ENCODE assay signal across 8 cellular contexts in the genomic region with DNA sequence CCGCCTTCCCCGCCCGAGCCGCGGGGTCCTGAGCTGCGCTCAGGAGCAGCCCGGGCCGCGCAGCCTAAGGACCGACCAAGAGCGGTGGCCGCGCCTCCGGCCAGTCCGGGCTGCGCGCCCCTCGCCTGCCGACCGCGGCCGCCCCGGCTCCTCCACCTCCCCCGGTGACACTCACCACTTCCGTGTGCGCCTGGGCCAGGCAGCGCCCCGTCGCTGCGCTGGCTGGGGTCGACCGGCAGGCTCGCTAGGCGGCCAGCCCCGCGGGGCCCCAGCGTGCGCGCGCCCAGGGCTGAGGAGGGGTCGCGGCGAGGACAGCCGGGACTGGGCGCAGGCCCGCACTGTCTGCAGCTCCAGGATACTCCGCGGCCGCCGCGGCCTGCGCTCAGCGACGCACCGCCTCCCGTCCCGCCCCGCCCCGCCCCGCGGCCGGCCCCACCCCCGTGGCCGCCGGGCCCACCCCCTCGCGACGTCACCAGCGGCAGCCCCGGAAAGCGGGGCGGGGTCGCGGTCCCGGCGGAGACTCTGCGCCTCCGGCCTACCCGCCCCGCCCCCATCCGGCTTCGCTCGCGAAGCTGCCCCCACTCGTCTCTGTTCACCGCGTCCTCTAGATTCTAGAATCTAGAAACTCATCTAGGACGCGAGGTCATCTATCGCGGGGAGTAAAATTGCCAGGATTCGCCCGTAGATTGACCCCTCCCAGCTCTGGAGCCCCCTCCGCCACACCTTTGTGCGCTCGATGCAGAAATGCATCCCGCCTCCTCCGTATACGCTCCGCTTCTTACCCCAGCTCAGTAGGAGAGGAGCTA. TPM values are rescaled to one million over a fixed set of nuclear protein-coding genes. Genes with fewer than 3 reads are reported as not detected.
DNase-seq lines count a peak whose midpoint lies in the region; ATAC-seq and TF ChIP-seq lines count a peak whose summit lies in the region.

A gene (minus strand): TSS at position 392 of the 806 bp plus-strand sequence. CDS start 80,285 bp downstream, outside the sequence.

- H3K4me3 ChIP-seq in choroid plexus epithelial cell (ENCODE audit: low read depth, low read length): peak within 1 kb of the TSS; percentile 73

- H3K27me3 Mint-ChIP-seq in activated CD4-positive, alpha-beta T cell treated with anti-CD3 and anti-CD28 coated beads for 36 hours: no peaks in the 10 kb centered on the region

- H3K9me3 Mint-ChIP-seq in activated CD4-positive, alpha-beta T cell treated with anti-CD3 and anti-CD28 coated beads for 36 hours (ENCODE audit: low read depth): no peaks in the 10 kb centered on the region

- H3K4me1 Mint-ChIP-seq in activated CD4-positive, alpha-beta T cell treated with anti-CD3 and anti-CD28 coated beads for 36 hours: peaks cover 50% of the 10 kb centered on the region

- ATAC-seq in GM19023 (IDR thresholded peaks at IDR 0.05; ENCODE audit: unreplicated experiment) (peak; percentile 81), HG03175 (IDR thresholded peaks at IDR 0.05; ENCODE audit: unreplicated experiment) (peak; percentile 79)
- peak; percentile 64 for ATAC-seq in activated CD4-positive, alpha-beta T cell treated with anti-CD3 and anti-CD28 coated beads for 36 hours

- H3K27ac Mint-ChIP-seq in activated CD4-positive, alpha-beta T cell treated with anti-CD3 and anti-CD28 coated beads for 36 hours: peak within 1 kb of the TSS; percentile 90

- H3K4me3 Mint-ChIP-seq in activated CD4-positive, alpha-beta T cell treated with anti-CD3 and anti-CD28 coated beads for 36 hours: peak within 1 kb of the TSS; percentile 83

- CTCF ChIA-PET in activated CD4-positive, alpha-beta T cell treated with anti-CD3 and anti-CD28 coated beads for 36 hours (lab: Charles Lee): interaction anchor here (0.6 to 1.7 kb wide), 7 partner anchors 9 to 55 kb away, joined by 3 to 6 read pairs (median 3); no protein-coding TSS in a partner anchor

- H3K27ac ChIP-seq in layer of hippocampus (ENCODE audit: low read depth, low read length): peak within 1 kb of the TSS; percentile 92

- POLR2A ChIA-PET in activated CD4-positive, alpha-beta T cell treated with anti-CD3 and anti-CD28 coated beads for 36 hours (lab: Charles Lee): interaction anchor here (0.6 to 1.8 kb wide), 5 partner anchors 12 to 475 kb away, joined by 3 to 6 read pairs (median 4); no protein-coding TSS in a partner anchor

- no peaks in the 10 kb centered on the region for H3K27me3 ChIP-seq in layer of hippocampus (ENCODE audit: control insufficient read depth, insufficient read depth, low read length)

- intact Hi-C loops in activated CD4-positive, alpha-beta T cell treated with anti-CD3 and anti-CD28 coated beads for 36 hours (cut with DNase I, micrococcal nuclease): loop anchor here (1.0 to 10.0 kb wide), 11 partner anchors 36 to 1372 kb away; a partner anchor contains a TSS

- DNase-seq in AG20443 (ENCODE audit: low spot score) (peak; percentile 99), NCI-H345 (lab: John Stamatoyannopoulos, UW) (peak; percentile 90), choroid plexus epithelial cell (ENCODE audit: low read depth) (peak; percentile 85)
- DNase-seq in activated CD4-positive, alpha-beta T cell treated with anti-CD3 and anti-CD28 coated beads for 36 hours: peak; percentile 95
- peak; percentile 82 to 88 (median 84) for DNase-seq in stimulated activated CD4-positive, alpha-beta T cell treated with anti-CD3 and anti-CD28 coated beads, Interleukin-1b, Interleukin-23, amount 100 ng/mL, for 24 hours (ENCODE audit: low read depth in 4 of 4, low spot score in 1 of 4)

- no peak for TF ChIP-seq CTCF in choroid plexus epithelial cell (conservative IDR thresholded peaks at IDR 0.05; ENCODE audit: low read depth, low read length)

- H3K36me3 Mint-ChIP-seq in activated CD4-positive, alpha-beta T cell treated with anti-CD3 and anti-CD28 coated beads for 36 hours (ENCODE audit: low read depth): peaks cover 11% of the 10 kb centered on the region

RNA-seq across cellular contexts. Expression of the gene that starts here (rescaled TPM):
- 100 to 1,000 TPM; 100 to 114 TPM for total RNA-seq in activated CD4-positive, alpha-beta T cell treated with anti-CD3 and anti-CD28 coated beads for 36 hours

Comparison
In these comparisons a context has a peak if more than half of its experiments do, and no peak if none do; other contexts are left out.
1. Peak in every context shown above with its lines: DNase-seq, ATAC-seq, H3K4me3 ChIP-seq and H3K27ac ChIP-seq.